In the genomic region with DNA sequence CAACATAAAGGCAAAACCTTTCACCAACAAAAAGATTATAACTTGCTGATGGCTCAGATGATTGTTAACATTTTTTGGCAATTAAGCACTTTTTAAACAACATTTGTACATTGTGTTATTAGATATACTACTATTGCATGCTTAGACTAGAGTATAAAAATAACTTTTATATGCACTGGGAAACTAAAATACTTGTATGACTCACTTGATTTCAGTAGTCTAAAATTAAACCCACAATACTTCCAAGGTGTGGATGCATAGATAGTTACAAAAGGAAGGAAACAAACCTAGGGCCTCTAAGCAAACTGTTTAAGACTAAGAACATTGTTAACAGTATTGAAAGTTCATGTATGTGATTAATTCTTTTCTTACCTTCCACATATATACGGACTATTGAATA, we compare ENCODE assay signal across 23 cellular contexts.
"Had no signal": no experiment of that assay in that cellular context is flagged by ENCODE, and none has a peak within 500 bp of the region (broad histone marks: within the 10 kb centered on the region; RNA-seq: fewer than 3 reads in every experiment).

No MANE protein-coding gene starts in this region.

- H3K4me1 Mint-ChIP-seq: IgD-negative memory B cell had no signal

- H3K27me3 Mint-ChIP-seq: IgD-negative memory B cell had no signal

- H3K36me3 Mint-ChIP-seq: IgD-negative memory B cell had no signal

- H3K4me3 Mint-ChIP-seq: IgD-negative memory B cell had no signal

- H3K27ac ChIP-seq: HL-60, KMS-11, RWPE1, SJCRH30 had no signal

- ATAC-seq: K562, Panc1, SK-N-SH treated with all-trans-retinoic acid at 6 μM for 48 hours had no signal

- H3K27me3 ChIP-seq: MG63, SJCRH30 had no signal

- H3K4me2 ChIP-seq: KMS-11 had no signal

- H3K9ac ChIP-seq: KMS-11 had no signal

- H3K27ac Mint-ChIP-seq: IgD-negative memory B cell had no signal

- H3K4me1 ChIP-seq: SJCRH30 had no signal

- H3K9me3 ChIP-seq: MG63, SJCRH30 had no signal

- DNase-seq: Kasumi-1, MG63, NCI-H1092, NCI-H1436, NCI-H187, NCI-H2029, NCI-H2081 treated with DMSO at 0.1 percent for 48 hours, NCI-H2171, NCI-H226, NCI-H446, NCI-H510A, NCI-H524 treated with DMSO at 0.1 percent for 48 hours, NCI-H69, NCI-H774, SHP77 treated with DMSO at 0.1 percent for 48 hours, SJCRH30 had no signal

- H3K36me3 ChIP-seq: MG63, SJCRH30 had no signal

- H3K4me3 ChIP-seq: K562, MG63, SJCRH30 had no signal
